In the genomic region with DNA sequence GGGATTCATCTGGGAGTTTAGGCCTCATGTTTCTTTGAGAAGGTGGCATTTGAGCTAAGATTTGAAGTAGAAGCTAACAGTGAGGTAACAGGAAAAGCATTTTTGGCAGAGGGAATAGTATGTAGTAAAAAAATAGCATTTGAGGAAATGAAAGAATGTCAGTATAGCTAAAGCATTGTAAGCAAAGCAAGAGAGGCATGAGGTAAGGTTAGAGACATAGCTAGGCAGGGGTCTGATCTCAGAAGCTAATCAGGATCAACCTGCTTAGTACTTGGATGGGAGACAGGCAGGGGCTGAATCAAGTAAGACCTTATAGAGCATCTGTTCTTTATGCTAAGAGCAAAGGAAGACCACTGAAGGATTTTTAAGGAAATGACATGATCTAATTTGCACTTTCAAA, we compare ENCODE assay signal across 14 cellular contexts. TPM values are rescaled to one million over a fixed set of nuclear protein-coding genes. Genes with fewer than 3 reads are reported as not detected.
DNase-seq lines count a peak whose midpoint lies in the region; ATAC-seq, FAIRE-seq and TF ChIP-seq lines count a peak whose summit lies in the region.
"Had no signal": no experiment of that assay in that cellular context is flagged by ENCODE, and none has a peak within 500 bp of the region (broad histone marks: within the 10 kb centered on the region; RNA-seq: fewer than 3 reads in every experiment).

No MANE protein-coding gene starts in this region.

- H3K36me3 ChIP-seq in Karpas-422 (ENCODE audit: insufficient read depth, low read length) (peaks cover 49% of the 10 kb centered on the region), K562 (ENCODE audit: control insufficient read depth, insufficient read depth, low read length) (peaks cover 71% of the 10 kb centered on the region), mammary epithelial cell (ENCODE audit: insufficient read depth, low read length) (peaks cover 33% of the 10 kb centered on the region)

- no peak for TF ChIP-seq RAD21 in K562 (CRISPR knock-in tag; conservative IDR thresholded peaks at IDR 0.05 in 1 of 2, IDR thresholded peaks at IDR 0.05 in 1 of 2)

- TF ChIP-seq CTCF in K562 (IDR thresholded peaks at IDR 0.05 in 2 of 3, conservative IDR thresholded peaks at IDR 0.05 in 1 of 3; ENCODE audit: insufficient read depth in 2 of 3, low read depth in 1 of 3, low read length in 3 of 3), result no peak
- TF ChIP-seq CTCF in mammary epithelial cell (conservative IDR thresholded peaks at IDR 0.05 in 1 of 2, IDR thresholded peaks at IDR 0.05 in 1 of 2; ENCODE audit: extremely low read depth in 1 of 2, insufficient read depth in 1 of 2, low read depth in 1 of 2, low read length in 2 of 2), result no peak

- no peaks in the 10 kb centered on the region for H3K9me2 ChIP-seq in Karpas-422 (replicated peaks; ENCODE audit: insufficient read depth, low read length)

- H3K79me2 ChIP-seq in Karpas-422 (ENCODE audit: low read length), result peaks cover 34% of the 10 kb centered on the region
- H3K79me2 ChIP-seq in K562 (ENCODE audit: control insufficient read depth, insufficient read depth, low read length), result peaks cover 30% of the 10 kb centered on the region
- H3K79me2 ChIP-seq in mammary epithelial cell (ENCODE audit: insufficient read depth, low read length), result peaks cover 35% of the 10 kb centered on the region

- H3K27me3 ChIP-seq in Karpas-422 (ENCODE audit: low read length) (no peaks in the 10 kb centered on the region), K562 (ENCODE audit: control insufficient read depth in 2 of 2, insufficient read depth in 2 of 2, low read length in 2 of 2) (no peaks in the 10 kb centered on the region), mammary epithelial cell (ENCODE audit: insufficient read depth, low read length) (no peaks in the 10 kb centered on the region)
- H3K27me3 ChIP-seq: testis had no signal

- no peak overlapping the region for H3K4me3 ChIP-seq in Karpas-422 (ENCODE audit: low read length)
- no peak overlapping the region for H3K4me3 ChIP-seq in K562
- no peak overlapping the region for H3K4me3 ChIP-seq in mammary epithelial cell (replicated peaks in 1 of 3; ENCODE audit: insufficient read depth in 1 of 3, low read depth in 2 of 3, low read length in 3 of 3)
- H3K4me3 ChIP-seq: skin epidermis, testis had no signal

- H3K27ac ChIP-seq in Karpas-422 (ENCODE audit: low read length) (peak overlapping the region; percentile 28; the same call in 1 of the 2 replicates), K562 (ENCODE audit: extremely low read depth, low read depth, low read length) (no peak overlapping the region; the same call in 2 of the 3 replicates), mammary epithelial cell (ENCODE audit: insufficient read depth, low read depth, low read length) (no peak overlapping the region)
- H3K27ac ChIP-seq: skin epidermis, testis had no signal

- H3K9me3 ChIP-seq in Karpas-422 (ENCODE audit: low read length) (no peaks in the 10 kb centered on the region), K562 (replicated peaks; ENCODE audit: control insufficient read depth, insufficient read depth, low read depth, low read length) (no peaks in the 10 kb centered on the region), mammary epithelial cell (replicated peaks; ENCODE audit: insufficient read depth, low read length) (no peaks in the 10 kb centered on the region)
- H3K9me3 ChIP-seq: testis had no signal

- no TSS peak for BruUV-seq in K562 (replicated peaks; lab: Mats Ljungman, UMichigan)
- no TSS peak for BruUV-seq in mammary epithelial cell (replicated peaks; lab: Mats Ljungman, UMichigan)

- no peaks in the 10 kb centered on the region for H4K20me1 ChIP-seq in Karpas-422 (ENCODE audit: insufficient read depth, low read depth, low read length)
- no peaks in the 10 kb centered on the region for H4K20me1 ChIP-seq in K562 (replicated peaks; ENCODE audit: control insufficient read depth, insufficient read depth, low read length)
- H4K20me1 ChIP-seq in mammary epithelial cell (ENCODE audit: insufficient read depth, low read length), result no peaks in the 10 kb centered on the region

- H3K9ac ChIP-seq in Karpas-422 (ENCODE audit: low read length) (no peak overlapping the region), K562 (ENCODE audit: insufficient read depth in 1 of 2, low read depth in 2 of 2, low read length in 2 of 2) (no peak overlapping the region), mammary epithelial cell (ENCODE audit: insufficient read depth, low read length) (no peak overlapping the region)

- H3K4me1 ChIP-seq in Karpas-422 (ENCODE audit: low read length) (peaks cover 15% of the 10 kb centered on the region), K562 (replicated peaks in 1 of 2; ENCODE audit: control insufficient read depth in 2 of 2, insufficient read depth in 2 of 2, low read length in 2 of 2) (peaks cover 8 to 20% of the 10 kb centered on the region in 2 experiments), mammary epithelial cell (ENCODE audit: insufficient read depth, low read length) (peaks cover 11% of the 10 kb centered on the region)
- H3K4me1 ChIP-seq: testis had no signal

- dilution Hi-C loops in mammary epithelial cell (cut with HindIII; ENCODE audit: low sequenced_read_pairs), result no loop called here

- DNase-seq in EH (ENCODE audit: low read depth) (peak; percentile 27), Karpas-422 (no peak), K562 (ENCODE audit: extremely low read depth in 1 of 4, low spot score in 3 of 4) (no peak), nucleus accumbens (lab: John Stamatoyannopoulos, UW) (no peak), mammary epithelial cell (no peak)
- DNase-seq: aorta, C1 segment of cervical spinal cord, Kasumi-1, NCI-H2081, NCI-H748 treated with DMSO at 0.1 percent for 48 hours, testis had no signal

- TF ChIP-seq EP300 in K562 (IDR thresholded peaks at IDR 0.05; ENCODE audit: low read length), result no peak

- intact Hi-C loops in K562 (cut with micrococcal nuclease) (loop anchor here (10.0 kb wide), 1 partner anchor 83 kb away; no protein-coding TSS in a partner anchor), mammary epithelial cell (cut with micrococcal nuclease) (no loop called here)

- in situ Hi-C loops in K562 (cut with MboI) (no loop called here), mammary epithelial cell (cut with MboI; ENCODE audit: low sequenced_read_pairs in 2 of 2) (no loop called here)

- H3K4me2 ChIP-seq in Karpas-422 (ENCODE audit: low read depth, low read length, poor library complexity, severe bottlenecking) (no peak overlapping the region), K562 (ENCODE audit: insufficient read depth, low read length) (peak overlapping the region; percentile 12; the same call in 1 of the 2 replicates), mammary epithelial cell (ENCODE audit: insufficient read depth, low read depth, low read length) (no peak overlapping the region)

- ATAC-seq in K562, result no peak

- POLR2A ChIA-PET in K562 (lab: Yijun Ruan, JAX), result interaction anchor here (0.9 to 4.8 kb wide), 3 partner anchors 9 to 156 kb away, joined by 3 to 40 read pairs (median 4); a partner anchor contains a TSS

- TF ChIP-seq POLR2A in K562 (conservative IDR thresholded peaks at IDR 0.05), result no peak

- no peaks in the 10 kb centered on the region for H3K9me1 ChIP-seq in K562 (ENCODE audit: control insufficient read depth, insufficient read depth, low read length)

- no peak for FAIRE-seq in K562 (lab: Jason Lieb, UNC)

- H2AFZ ChIP-seq in Karpas-422 (ENCODE audit: low read length) (no peak overlapping the region), K562 (ENCODE audit: low read depth, low read length) (no peak overlapping the region), mammary epithelial cell (ENCODE audit: low read depth, low read length) (no peak overlapping the region)

- CTCF ChIA-PET in K562 (lab: Yijun Ruan, JAX; ENCODE audit: low intra/inter-chr PET ratio), result no interaction called here
- CTCF ChIA-PET in mammary epithelial cell (lab: Charles Lee; ENCODE audit: low non-redundant PET), result no interaction called here

RNA-seq across cellular contexts. Expression of a gene that starts 4.0 kb away (rescaled TPM):
- total RNA-seq in Karpas-422 (2014; rRNA removed; shearing (Covaris generic); ENCODE audit: low replicate concordance), result 33.4 and 57.7 TPM in 2 replicates
- 37.8 and 57.1 TPM in 2 replicates for total RNA-seq in K562 (2011; cell fraction: chromatin; rRNA removed; ENCODE audit: low replicate concordance)
- total RNA-seq in K562 (2011; cell fraction: nucleolus; rRNA removed), result 31.2 and 31.5 TPM in 2 replicates
- 25.9 and 26.0 TPM in 2 replicates for total RNA-seq in K562 (2011; cell fraction: nucleoplasm; rRNA removed)
- total RNA-seq in K562 (2014; rRNA removed) (42.0 and 44.8 TPM in 2 replicates), K562 (2014; rRNA removed; fragmentation: Illumina TruSeq; extraction: Trizol) (50.7 and 53.9 TPM in 2 replicates), K562 (2015; rRNA removed; fragmentation: Illumina TruSeq; extraction: Trizol) (54.6 and 56.8 TPM in 2 replicates), K562 (2021) (45.2 and 46.0 TPM in 2 replicates), mammary epithelial cell (10 to 100 TPM; 36.2 to 44.3 TPM)
- polyA plus RNA-seq in K562 (2011; rRNA removed) (31.5 and 42.9 TPM in 2 replicates), K562 (2014; fragmentation: Illumina TruSeq; extraction: Trizol) (58.1 and 64.1 TPM in 2 replicates), K562 (2014; fragmentation: Nextera tagmentation; extraction: Ambion mirVana) (10 to 100 TPM; 19.7 to 49.9 TPM), K562 (2014; rRNA removed) (36.9 and 43.5 TPM in 2 replicates), mammary epithelial cell (36.6 TPM)
- 37.4 and 40.8 TPM in 2 replicates for polyA plus RNA-seq in K562 (2011; cell fraction: cytosol; rRNA removed)
- polyA plus RNA-seq in K562 (2011; cell fraction: nucleus; rRNA removed), result 36.4 and 38.6 TPM in 2 replicates
- polyA plus RNA-seq in K562 (2012), result 40.1 and 47.0 TPM in 2 replicates
- 66.4 and 95.6 TPM in 2 replicates for polyA minus RNA-seq in K562 (2011; rRNA and poly(A)+ RNA removed)
- 19.7 and 30.7 TPM in 2 replicates for polyA minus RNA-seq in K562 (2011; cell fraction: cytosol; rRNA and poly(A)+ RNA removed)
- 18.6 and 33.4 TPM in 2 replicates for polyA minus RNA-seq in K562 (2011; cell fraction: nucleus; rRNA and poly(A)+ RNA removed)
- 38.2 TPM for polyA minus RNA-seq in mammary epithelial cell

RNA-seq across cellular contexts. Expression of a gene that starts 4.1 kb away (rescaled TPM):
- 14.2 and 21.8 TPM in 2 replicates for total RNA-seq in Karpas-422 (2014; rRNA removed; shearing (Covaris generic); ENCODE audit: low replicate concordance)
- 11.8 and 34.8 TPM in 2 replicates for total RNA-seq in K562 (2011; cell fraction: chromatin; rRNA removed; ENCODE audit: low replicate concordance)
- total RNA-seq in K562 (2011; cell fraction: nucleolus; rRNA removed), result 5.8 and 7.8 TPM in 2 replicates
- total RNA-seq in K562 (2011; cell fraction: nucleoplasm; rRNA removed), result 12.8 and 21.9 TPM in 2 replicates
- 8.4 and 8.8 TPM in 2 replicates for total RNA-seq in K562 (2014; rRNA removed)
- 12.5 and 13.6 TPM in 2 replicates for total RNA-seq in K562 (2014; rRNA removed; fragmentation: Illumina TruSeq; extraction: Trizol)
- 11.5 and 12.3 TPM in 2 replicates for total RNA-seq in K562 (2015; rRNA removed; fragmentation: Illumina TruSeq; extraction: Trizol)
- 9.5 and 10.2 TPM in 2 replicates for total RNA-seq in K562 (2021)
- polyA plus RNA-seq in K562 (2011; rRNA removed), result 12.1 and 14.3 TPM in 2 replicates
- polyA plus RNA-seq in K562 (2011; cell fraction: cytosol; rRNA removed), result 3.6 and 6.3 TPM in 2 replicates
- polyA plus RNA-seq in K562 (2011; cell fraction: nucleus; rRNA removed), result 7.5 and 9.1 TPM in 2 replicates
- polyA plus RNA-seq in K562 (2012), result 6.5 and 10.6 TPM in 2 replicates
- 8.4 and 9.9 TPM in 2 replicates for polyA plus RNA-seq in K562 (2014; fragmentation: Illumina TruSeq; extraction: Trizol)
- 1 to 10 TPM; 1.9 to 2.0 TPM for polyA plus RNA-seq in K562 (2014; fragmentation: Nextera tagmentation; extraction: Ambion mirVana)
- polyA plus RNA-seq in K562 (2014; rRNA removed), result 6.9 and 7.8 TPM in 2 replicates
- polyA minus RNA-seq in K562 (2011; rRNA and poly(A)+ RNA removed), result 13.8 and 15.8 TPM in 2 replicates
- 2.5 and 3.6 TPM in 2 replicates for polyA minus RNA-seq in K562 (2011; cell fraction: cytosol; rRNA and poly(A)+ RNA removed)
- 4.0 and 6.6 TPM in 2 replicates for polyA minus RNA-seq in K562 (2011; cell fraction: nucleus; rRNA and poly(A)+ RNA removed)
- 10 to 100 TPM; 11.1 to 12.0 TPM for total RNA-seq in mammary epithelial cell
- polyA plus RNA-seq in mammary epithelial cell, result 5.6 TPM
- 4.1 TPM for polyA minus RNA-seq in mammary epithelial cell

RNA-seq across cellular contexts. Expression of a gene that starts 17.5 kb away (rescaled TPM):
- total RNA-seq in Karpas-422 (2014; rRNA removed; shearing (Covaris generic); ENCODE audit: low replicate concordance), result 2.9 and 8.3 TPM in 2 replicates
- 6.2 and 12.7 TPM in 2 replicates for total RNA-seq in K562 (2011; cell fraction: chromatin; rRNA removed; ENCODE audit: low replicate concordance)
- 9.2 and 11.2 TPM in 2 replicates for total RNA-seq in K562 (2011; cell fraction: nucleolus; rRNA removed)
- 8.9 and 9.3 TPM in 2 replicates for total RNA-seq in K562 (2011; cell fraction: nucleoplasm; rRNA removed)
- total RNA-seq in K562 (2014; rRNA removed), result 6.8 and 9.9 TPM in 2 replicates
- 4.5 and 5.5 TPM in 2 replicates for total RNA-seq in K562 (2014; rRNA removed; fragmentation: Illumina TruSeq; extraction: Trizol)
- 4.2 and 5.2 TPM in 2 replicates for total RNA-seq in K562 (2015; rRNA removed; fragmentation: Illumina TruSeq; extraction: Trizol)
- 6.1 and 7.2 TPM in 2 replicates for total RNA-seq in K562 (2021)
- 10.0 and 11.4 TPM in 2 replicates for polyA plus RNA-seq in K562 (2011; rRNA removed)
- polyA plus RNA-seq in K562 (2011; cell fraction: cytosol; rRNA removed), result 12.3 and 14.2 TPM in 2 replicates
- polyA plus RNA-seq in K562 (2011; cell fraction: nucleus; rRNA removed), result 23.3 and 33.1 TPM in 2 replicates
- 7.8 and 14.5 TPM in 2 replicates for polyA plus RNA-seq in K562 (2012)
- 7.6 and 8.3 TPM in 2 replicates for polyA plus RNA-seq in K562 (2014; fragmentation: Illumina TruSeq; extraction: Trizol)
- 1 to 10 TPM; 2.1 to 3.1 TPM for polyA plus RNA-seq in K562 (2014; fragmentation: Nextera tagmentation; extraction: Ambion mirVana)
- polyA plus RNA-seq in K562 (2014; rRNA removed), result 7.8 and 10.7 TPM in 2 replicates
- 2.7 and 3.4 TPM in 2 replicates for polyA minus RNA-seq in K562 (2011; rRNA and poly(A)+ RNA removed)
- polyA minus RNA-seq in K562 (2011; cell fraction: cytosol; rRNA and poly(A)+ RNA removed), result 2.9 and 5.9 TPM in 2 replicates
- 2.7 and 3.3 TPM in 2 replicates for polyA minus RNA-seq in K562 (2011; cell fraction: nucleus; rRNA and poly(A)+ RNA removed)
- total RNA-seq in mammary epithelial cell, result 1 to 10 TPM; 2.7 to 4.3 TPM
- polyA plus RNA-seq in mammary epithelial cell, result 2.5 TPM
- polyA minus RNA-seq in mammary epithelial cell, result not detected

RNA-seq across cellular contexts. Expression of a gene that starts 30.9 kb away (rescaled TPM):
- 13.5 and 16.8 TPM in 2 replicates for total RNA-seq in Karpas-422 (2014; rRNA removed; shearing (Covaris generic); ENCODE audit: low replicate concordance)
- 64.2 and 113 TPM in 2 replicates for total RNA-seq in K562 (2011; cell fraction: chromatin; rRNA removed; ENCODE audit: low replicate concordance)
- 40.4 and 44.0 TPM in 2 replicates for total RNA-seq in K562 (2011; cell fraction: nucleolus; rRNA removed)
- 64.8 and 79.1 TPM in 2 replicates for total RNA-seq in K562 (2011; cell fraction: nucleoplasm; rRNA removed)
- 7.9 and 10.4 TPM in 2 replicates for total RNA-seq in K562 (2014; rRNA removed)
- 6.0 and 6.9 TPM in 2 replicates for total RNA-seq in K562 (2014; rRNA removed; fragmentation: Illumina TruSeq; extraction: Trizol)
- total RNA-seq in K562 (2015; rRNA removed; fragmentation: Illumina TruSeq; extraction: Trizol), result 7.4 and 7.5 TPM in 2 replicates
- total RNA-seq in K562 (2021), result 15.7 and 17.7 TPM in 2 replicates
- 8.5 and 16.5 TPM in 2 replicates for polyA plus RNA-seq in K562 (2011; rRNA removed)
- polyA plus RNA-seq in K562 (2011; cell fraction: cytosol; rRNA removed), result 14.3 and 15.1 TPM in 2 replicates
- 72.5 and 78.3 TPM in 2 replicates for polyA plus RNA-seq in K562 (2011; cell fraction: nucleus; rRNA removed)
- polyA plus RNA-seq in K562 (2012), result 16.7 and 21.4 TPM in 2 replicates
- 22.6 and 25.6 TPM in 2 replicates for polyA plus RNA-seq in K562 (2014; fragmentation: Illumina TruSeq; extraction: Trizol)
- 1 to 10 TPM; 1.1 to 1.5 TPM for polyA plus RNA-seq in K562 (2014; fragmentation: Nextera tagmentation; extraction: Ambion mirVana)
- 14.3 and 16.2 TPM in 2 replicates for polyA plus RNA-seq in K562 (2014; rRNA removed)
- polyA minus RNA-seq in K562 (2011; rRNA and poly(A)+ RNA removed), result 6.3 and 7.1 TPM in 2 replicates
- 10.6 and 12.4 TPM in 2 replicates for polyA minus RNA-seq in K562 (2011; cell fraction: cytosol; rRNA and poly(A)+ RNA removed)
- 10.9 and 17.9 TPM in 2 replicates for polyA minus RNA-seq in K562 (2011; cell fraction: nucleus; rRNA and poly(A)+ RNA removed)
- 10 to 100 TPM; 21.7 to 58.8 TPM for total RNA-seq in mammary epithelial cell
- polyA plus RNA-seq in mammary epithelial cell, result 40.5 TPM
- polyA minus RNA-seq in mammary epithelial cell, result 89.4 TPM

RNA-seq across cellular contexts. Expression of a gene that starts 57.7 kb away (rescaled TPM):
- 0.11 TPM in 1 of 2 replicates, not detected in the other for total RNA-seq in Karpas-422 (2014; rRNA removed; shearing (Covaris generic); ENCODE audit: low replicate concordance)
- total RNA-seq in K562 (2011; cell fraction: chromatin; rRNA removed; ENCODE audit: low replicate concordance), result not detected in 2 replicates
- not detected in 2 replicates for total RNA-seq in K562 (2011; cell fraction: nucleolus; rRNA removed)
- total RNA-seq in K562 (2011; cell fraction: nucleoplasm; rRNA removed), result not detected in 2 replicates
- total RNA-seq in K562 (2014; rRNA removed) (0.12 and 0.14 TPM in 2 replicates), K562 (2014; rRNA removed; fragmentation: Illumina TruSeq; extraction: Trizol) (0.07 TPM in 1 of 2 replicates, not detected in the other), K562 (2015; rRNA removed; fragmentation: Illumina TruSeq; extraction: Trizol) (0.08 TPM in 1 of 2 replicates, not detected in the other), K562 (2021) (0.07 TPM in 1 of 2 replicates, not detected in the other), mammary epithelial cell (under 1 TPM; 0.33 to 0.66 TPM)
- polyA plus RNA-seq in K562 (2011; rRNA removed) (not detected in 2 replicates), K562 (2014; fragmentation: Illumina TruSeq; extraction: Trizol) (0.07 TPM in 1 of 2 replicates, not detected in the other), K562 (2014; fragmentation: Nextera tagmentation; extraction: Ambion mirVana) (not detected), K562 (2014; rRNA removed) (0.07 TPM in 1 of 2 replicates, not detected in the other), mammary epithelial cell (0.67 TPM)
- 0.04 TPM in 1 of 2 replicates, not detected in the other for polyA plus RNA-seq in K562 (2011; cell fraction: cytosol; rRNA removed)
- polyA plus RNA-seq in K562 (2011; cell fraction: nucleus; rRNA removed), result 0.04 TPM in 1 of 2 replicates, not detected in the other
- 0.07 and 0.08 TPM in 2 replicates for polyA plus RNA-seq in K562 (2012)
- polyA minus RNA-seq in K562 (2011; rRNA and poly(A)+ RNA removed), result not detected in 2 replicates
- polyA minus RNA-seq in K562 (2011; cell fraction: cytosol; rRNA and poly(A)+ RNA removed), result not detected in 2 replicates
- not detected in 2 replicates for polyA minus RNA-seq in K562 (2011; cell fraction: nucleus; rRNA and poly(A)+ RNA removed)
- 4.8 TPM for polyA minus RNA-seq in mammary epithelial cell
- total RNA-seq: G401, H4 had no signal
